1 cellular context compared by ENCODE assay signal in the genomic region with DNA sequence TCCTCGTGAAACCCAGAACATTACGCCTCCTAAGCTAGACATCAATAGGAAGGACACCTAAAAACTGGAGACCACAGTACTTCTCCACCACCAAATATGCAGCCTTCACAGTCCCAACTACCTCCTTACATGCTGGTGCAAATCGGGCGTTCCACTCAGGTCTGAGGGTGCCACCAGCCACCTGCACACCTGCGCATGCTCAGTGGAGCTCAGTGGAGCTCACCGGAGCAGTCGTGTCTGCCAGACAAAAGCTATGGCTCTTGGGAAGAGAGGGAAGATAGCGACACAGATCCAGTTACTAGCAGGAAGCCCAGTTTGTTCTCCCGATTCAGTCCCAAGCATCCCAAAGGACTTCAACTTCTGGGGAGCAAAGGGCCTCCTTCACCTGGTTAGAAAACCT.
TF ChIP-seq lines count a peak whose summit lies in the region.

No MANE protein-coding gene starts in this region.

TF ChIP-seq in IMR-90, 13 proteins besides CTCF, POLR2A, EP300 and RAD21:
- TF ChIP-seq CHD1 (IDR thresholded peaks at IDR 0.05; ENCODE audit: low read depth, low read length) (no peak), MXI1 (IDR thresholded peaks at IDR 0.05; ENCODE audit: borderline replicate concordance, low read depth, low read length) (no peak), BHLHE40 (IDR thresholded peaks at IDR 0.05; ENCODE audit: low read depth, low read length) (no peak), MAFK (IDR thresholded peaks at IDR 0.05; ENCODE audit: low read depth, low read length) (no peak), NFE2L2 (IDR thresholded peaks at IDR 0.05; ENCODE audit: low read depth, low read length) (no peak), CEBPB (IDR thresholded peaks at IDR 0.05; ENCODE audit: low read depth, low read length) (no peak), SMC3 (IDR thresholded peaks at IDR 0.05; ENCODE audit: low read depth, low read length) (no peak), RFX5 (IDR thresholded peaks at IDR 0.05; ENCODE audit: low read depth, low read length) (no peak), MAZ (IDR thresholded peaks at IDR 0.05; ENCODE audit: borderline replicate concordance, low read depth, low read length) (no peak), RCOR1 (IDR thresholded peaks at IDR 0.05; ENCODE audit: insufficient replicate concordance, low read length) (no peak), FOS (IDR thresholded peaks at IDR 0.05; ENCODE audit: low read depth, low read length) (no peak)
- TF ChIP-seq, protein P1, sequence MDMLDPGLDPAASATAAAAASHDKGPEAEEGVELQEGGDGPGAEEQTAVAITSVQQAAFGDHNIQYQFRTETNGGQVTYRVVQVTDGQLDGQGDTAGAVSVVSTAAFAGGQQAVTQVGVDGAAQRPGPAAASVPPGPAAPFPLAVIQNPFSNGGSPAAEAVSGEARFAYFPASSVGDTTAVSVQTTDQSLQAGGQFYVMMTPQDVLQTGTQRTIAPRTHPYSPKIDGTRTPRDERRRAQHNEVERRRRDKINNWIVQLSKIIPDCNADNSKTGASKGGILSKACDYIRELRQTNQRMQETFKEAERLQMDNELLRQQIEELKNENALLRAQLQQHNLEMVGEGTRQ (IDR thresholded peaks at IDR 0.05; ENCODE audit: low read depth, low read length) = no peak
- TF ChIP-seq, protein P2, sequence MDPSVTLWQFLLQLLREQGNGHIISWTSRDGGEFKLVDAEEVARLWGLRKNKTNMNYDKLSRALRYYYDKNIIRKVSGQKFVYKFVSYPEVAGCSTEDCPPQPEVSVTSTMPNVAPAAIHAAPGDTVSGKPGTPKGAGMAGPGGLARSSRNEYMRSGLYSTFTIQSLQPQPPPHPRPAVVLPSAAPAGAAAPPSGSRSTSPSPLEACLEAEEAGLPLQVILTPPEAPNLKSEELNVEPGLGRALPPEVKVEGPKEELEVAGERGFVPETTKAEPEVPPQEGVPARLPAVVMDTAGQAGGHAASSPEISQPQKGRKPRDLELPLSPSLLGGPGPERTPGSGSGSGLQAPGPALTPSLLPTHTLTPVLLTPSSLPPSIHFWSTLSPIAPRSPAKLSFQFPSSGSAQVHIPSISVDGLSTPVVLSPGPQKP (IDR thresholded peaks at IDR 0.05; ENCODE audit: borderline replicate concordance, low read depth, low read length) = no peak
